Comparison of ENCODE assay signal across 24 cellular contexts in the genomic region with DNA sequence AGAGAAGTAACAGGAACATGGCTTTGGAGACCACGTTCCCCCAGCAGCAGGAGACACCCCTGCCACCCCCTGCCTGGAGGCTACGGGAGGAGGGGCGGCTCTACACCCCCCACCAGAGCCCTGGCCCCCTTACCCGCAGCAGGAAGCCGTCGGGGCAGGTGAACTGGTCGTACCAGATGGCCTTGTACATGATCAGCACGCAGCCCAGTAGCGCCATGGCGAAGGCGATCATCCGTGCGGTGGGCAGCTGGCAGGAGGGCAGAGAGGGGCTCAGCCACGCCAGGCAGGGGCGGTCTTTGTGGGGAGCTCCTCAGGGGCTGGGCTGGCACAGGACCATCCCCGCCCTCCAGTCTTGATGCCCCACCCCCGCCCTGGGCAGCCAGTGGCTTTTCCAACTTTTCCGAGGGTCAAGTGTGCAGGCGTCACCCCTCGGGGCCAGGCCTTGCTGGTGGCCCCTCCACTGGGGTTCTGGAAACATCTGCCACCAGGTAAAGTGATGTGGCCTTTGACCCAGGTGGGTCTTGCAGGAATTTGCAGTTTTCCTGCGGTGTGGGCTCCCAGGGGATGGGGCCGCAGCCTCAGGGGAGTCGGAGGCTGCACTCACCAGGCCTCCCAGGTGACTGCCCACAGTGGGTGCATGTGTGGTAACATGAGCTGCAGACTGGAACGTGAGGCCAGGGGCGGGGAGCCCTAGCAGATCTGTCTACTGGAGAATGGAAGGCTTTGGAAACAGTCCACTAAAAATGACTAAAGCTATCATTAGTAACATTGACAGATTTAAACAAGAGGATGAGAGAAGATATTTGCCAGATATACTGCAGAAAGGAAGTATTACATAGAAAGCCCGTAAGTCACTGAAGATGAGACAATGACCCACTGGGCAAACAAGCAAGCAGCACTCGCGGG. TPM values are rescaled to one million over a fixed set of nuclear protein-coding genes. Genes with fewer than 3 reads are reported as not detected.
A peak's percentile ranks its signal among the peaks of the same experiment; 100 is the strongest.
DNase-seq lines count a peak whose midpoint lies in the region; ATAC-seq and TF ChIP-seq lines count a peak whose summit lies in the region.
"Had no signal": no experiment of that assay in that cellular context is flagged by ENCODE, and none has a peak within 500 bp of the region (broad histone marks: within the 10 kb centered on the region; RNA-seq: fewer than 3 reads in every experiment).

No MANE protein-coding gene starts in this region.

- TF ChIP-seq CTCF in type B pancreatic cell (conservative IDR thresholded peaks at IDR 0.05) (no peak), mammary epithelial cell (conservative IDR thresholded peaks at IDR 0.05 in 1 of 2, IDR thresholded peaks at IDR 0.05 in 1 of 2; ENCODE audit: extremely low read depth in 1 of 2, insufficient read depth in 1 of 2, low read depth in 1 of 2, low read length in 2 of 2) (no peak)

- H2AFZ ChIP-seq in mammary epithelial cell (ENCODE audit: low read depth, low read length) = no peak overlapping the region

- BruUV-seq in mammary epithelial cell (replicated peaks; lab: Mats Ljungman, UMichigan) = no TSS peak

- peak overlapping the region; percentile 5 for H3K27ac Mint-ChIP-seq in type B pancreatic cell
- H3K27ac Mint-ChIP-seq in activated T-cell treated with anti-CD3 and anti-CD28 coated beads, Interleukin-2, amount 50 U/mL, for 72 hours = no peak overlapping the region
- H3K27ac Mint-ChIP-seq: activated CD4-positive, alpha-beta T cell treated with anti-CD3 and anti-CD28 coated beads, Interleukin-2, amount 10 ng/mL, durations not matched to agents 7 days and 5 days; CD4-positive, alpha-beta T cell; mesothelial cell of epicardium had no signal

- H3K36me3 ChIP-seq in mammary epithelial cell (ENCODE audit: insufficient read depth, low read length) = no peaks in the 10 kb centered on the region
- H3K36me3 ChIP-seq: heart left ventricle, Peyer's patch, right atrium auricular region, stomach had no signal

- H3K4me1 ChIP-seq in mammary epithelial cell (ENCODE audit: insufficient read depth, low read length) = peaks cover 16% of the 10 kb centered on the region

- in situ Hi-C loops in mammary epithelial cell (cut with MboI; ENCODE audit: low sequenced_read_pairs in 2 of 2) = no loop called here

- H3K27me3 ChIP-seq in mammary epithelial cell (ENCODE audit: insufficient read depth, low read length) = peaks cover 22% of the 10 kb centered on the region

- no peaks in the 10 kb centered on the region for H3K9me3 Mint-ChIP-seq in type B pancreatic cell
- no peaks in the 10 kb centered on the region for H3K9me3 Mint-ChIP-seq in activated T-cell treated with anti-CD3 and anti-CD28 coated beads, Interleukin-2, amount 50 U/mL, for 72 hours
- H3K9me3 Mint-ChIP-seq: activated CD4-positive, alpha-beta T cell treated with anti-CD3 and anti-CD28 coated beads, Interleukin-2, amount 10 ng/mL, durations not matched to agents 7 days and 5 days; CD4-positive, alpha-beta T cell; mesothelial cell of epicardium had no signal

- peak overlapping the region; percentile 73 for H3K4me3 Mint-ChIP-seq in type B pancreatic cell
- H3K4me3 Mint-ChIP-seq in activated T-cell treated with anti-CD3 and anti-CD28 coated beads, Interleukin-2, amount 50 U/mL, for 72 hours = no peak overlapping the region
- H3K4me3 Mint-ChIP-seq: activated CD4-positive, alpha-beta T cell treated with anti-CD3 and anti-CD28 coated beads, Interleukin-2, amount 10 ng/mL, durations not matched to agents 7 days and 5 days had no signal

- H3K4me1 Mint-ChIP-seq in type B pancreatic cell (ENCODE audit: unreplicated experiment) = peaks cover 10% of the 10 kb centered on the region
- H3K4me1 Mint-ChIP-seq in activated T-cell treated with anti-CD3 and anti-CD28 coated beads, Interleukin-2, amount 50 U/mL, for 72 hours (ENCODE audit: low read depth) = peaks cover 5% of the 10 kb centered on the region

- dilution Hi-C loops in mammary epithelial cell (cut with HindIII; ENCODE audit: low sequenced_read_pairs) = no loop called here

- no peak overlapping the region for H3K4me3 ChIP-seq in mammary epithelial cell (replicated peaks in 1 of 3; ENCODE audit: insufficient read depth in 1 of 3, low read depth in 2 of 3, low read length in 3 of 3)

- no peak overlapping the region for H3K4me2 ChIP-seq in mammary epithelial cell (ENCODE audit: insufficient read depth, low read depth, low read length)

- H3K79me2 ChIP-seq in mammary epithelial cell (ENCODE audit: insufficient read depth, low read length) = no peaks in the 10 kb centered on the region

- no peak overlapping the region for H3K27ac ChIP-seq in mammary epithelial cell (ENCODE audit: insufficient read depth, low read depth, low read length)
- H3K27ac ChIP-seq: epithelial cell of prostate, heart left ventricle, Peyer's patch, right atrium auricular region had no signal

- DNase-seq in Right ventricle myocardium superior (peak; percentile 36), cardiac septum (ENCODE audit: low spot score) (no peak), SHP77 treated with DMSO at 0.1 percent for 48 hours (lab: John Stamatoyannopoulos, UW) (peak; percentile 64), hepatic stellate cell (ENCODE audit: low spot score) (peak; percentile 34), type B pancreatic cell (ENCODE audit: extremely low spot score, unreplicated experiment) (no peak), mammary epithelial cell (no peak), dermis blood vessel endothelial cell (no peak)
- no peak for DNase-seq in activated T-cell treated with anti-CD3 and anti-CD28 coated beads, Interleukin-2, amount 50 U/mL, for 72 hours
- DNase-seq: activated CD4-positive, alpha-beta T cell treated with anti-CD3 and anti-CD28 coated beads, Interleukin-2, amount 10 ng/mL, durations not matched to agents 7 days and 5 days; activated naive CD4-positive, alpha-beta T cell treated with Interleukin-2 at 50 U/mL for 16 hours; activated T-cell treated with anti-CD3 and anti-CD28 coated beads for 4 hours; CD4-positive, alpha-beta T cell; cortex of kidney; MV-4-11; NCI-H774; Peyer's patch; stomach had no signal

- WGBS in mammary epithelial cell (ENCODE audit: low coverage, missing lambda C conversion rate) = 28% methylated on average over 11 of the region's 28 CpGs

- no peaks in the 10 kb centered on the region for H4K20me1 ChIP-seq in mammary epithelial cell (ENCODE audit: insufficient read depth, low read length)

- H3K27me3 Mint-ChIP-seq in type B pancreatic cell = peaks cover 46% of the 10 kb centered on the region
- peaks cover 40% of the 10 kb centered on the region for H3K27me3 Mint-ChIP-seq in activated T-cell treated with anti-CD3 and anti-CD28 coated beads, Interleukin-2, amount 50 U/mL, for 72 hours (ENCODE audit: low read depth)

- no peaks in the 10 kb centered on the region for H3K36me3 Mint-ChIP-seq in type B pancreatic cell
- no peaks in the 10 kb centered on the region for H3K36me3 Mint-ChIP-seq in activated T-cell treated with anti-CD3 and anti-CD28 coated beads, Interleukin-2, amount 50 U/mL, for 72 hours (ENCODE audit: insufficient read depth in 2 of 2)
- H3K36me3 Mint-ChIP-seq: mesothelial cell of epicardium had no signal

- no peak overlapping the region for H3K9ac ChIP-seq in mammary epithelial cell (ENCODE audit: insufficient read depth, low read length)

- no peak for ATAC-seq in Right ventricle myocardium superior (ENCODE audit: poor library complexity)
- no peak for ATAC-seq in activated T-cell treated with anti-CD3 and anti-CD28 coated beads, Interleukin-2, amount 50 U/mL, for 72 hours (replicated peaks in 1 of 2)
- ATAC-seq: heart left ventricle, HepG2 had no signal

- CTCF ChIA-PET in mammary epithelial cell (lab: Charles Lee; ENCODE audit: low non-redundant PET) = no interaction called here

- intact Hi-C loops in Right ventricle myocardium superior (cut with DNase I) = loop anchor here (5.0 kb wide), 1 partner anchor 280 kb away; no protein-coding TSS in a partner anchor
- intact Hi-C loops in cardiac septum (cut with DNase I) = no loop called here
- intact Hi-C loops in mammary epithelial cell (cut with micrococcal nuclease) = loop anchor here (5.0 to 10.0 kb wide), 2 partner anchors 98 to 195 kb away; partner anchors contain the start of gene SPRN

- H3K9me3 ChIP-seq in mammary epithelial cell (replicated peaks; ENCODE audit: insufficient read depth, low read length) = no peaks in the 10 kb centered on the region
- H3K9me3 ChIP-seq: heart left ventricle, Peyer's patch, right atrium auricular region, stomach had no signal

RNA-seq across cellular contexts. Expression of gene CALY, which starts 9.7 kb away (rescaled TPM):
- not detected for total RNA-seq in Right ventricle myocardium superior
- total RNA-seq in cardiac septum = not detected
- 3.6 and 8.5 TPM in 2 replicates for total RNA-seq in type B pancreatic cell (ENCODE audit: low replicate concordance)
- total RNA-seq in mammary epithelial cell = not detected
- not detected for polyA plus RNA-seq in mammary epithelial cell
- not detected for polyA minus RNA-seq in mammary epithelial cell
- not detected in 2 replicates for total RNA-seq in dermis blood vessel endothelial cell
- under 1 TPM in 1 of 2 donors, not detected in 1; 0.09 TPM for total RNA-seq in activated T-cell treated with anti-CD3 and anti-CD28 coated beads, Interleukin-2, amount 50 U/mL, for 72 hours
- total RNA-seq: activated CD4-positive, alpha-beta T cell treated with anti-CD3 and anti-CD28 coated beads, Interleukin-2, amount 10 ng/mL, durations not matched to agents 7 days and 5 days; HepG2; ureter had no signal
- polyA plus RNA-seq: heart left ventricle, keratinocyte had no signal

RNA-seq across cellular contexts. Expression of gene ZNF511, which starts 18.3 kb away (rescaled TPM):
- total RNA-seq in Right ventricle myocardium superior (44.8 TPM), cardiac septum (34.4 TPM), type B pancreatic cell (ENCODE audit: low replicate concordance) (39.7 and 51.9 TPM in 2 replicates), mammary epithelial cell (10 to 100 TPM; 10.5 to 39.7 TPM), dermis blood vessel endothelial cell (23.2 and 24.7 TPM in 2 replicates)
- 25.3 TPM for polyA plus RNA-seq in mammary epithelial cell
- 23.8 TPM for polyA minus RNA-seq in mammary epithelial cell
- 10 to 100 TPM; 46.1 to 49.8 TPM for total RNA-seq in activated T-cell treated with anti-CD3 and anti-CD28 coated beads, Interleukin-2, amount 50 U/mL, for 72 hours

RNA-seq across cellular contexts. Expression of gene TUBGCP2, which starts 18.3 kb away (rescaled TPM):
- total RNA-seq in Right ventricle myocardium superior = 38.5 TPM
- 39.4 TPM for total RNA-seq in cardiac septum
- total RNA-seq in type B pancreatic cell (ENCODE audit: low replicate concordance) = 57.9 and 58.6 TPM in 2 replicates
- total RNA-seq in mammary epithelial cell = 10 to 100 TPM; 59.3 to 78.1 TPM
- 56.4 TPM for polyA plus RNA-seq in mammary epithelial cell
- 53.1 TPM for polyA minus RNA-seq in mammary epithelial cell
- 33.5 and 47.7 TPM in 2 replicates for total RNA-seq in dermis blood vessel endothelial cell
- total RNA-seq in activated T-cell treated with anti-CD3 and anti-CD28 coated beads, Interleukin-2, amount 50 U/mL, for 72 hours = 10 to 100 TPM; 50.9 to 51.2 TPM

RNA-seq across cellular contexts. Expression of gene PRAP1, which starts 20.2 kb away (rescaled TPM):
- total RNA-seq in Right ventricle myocardium superior (not detected), cardiac septum (not detected), type B pancreatic cell (ENCODE audit: low replicate concordance) (1.3 and 2.8 TPM in 2 replicates), mammary epithelial cell (not detected), dermis blood vessel endothelial cell (not detected in 2 replicates)
- not detected for polyA plus RNA-seq in mammary epithelial cell
- polyA minus RNA-seq in mammary epithelial cell = not detected
- not detected for total RNA-seq in activated T-cell treated with anti-CD3 and anti-CD28 coated beads, Interleukin-2, amount 50 U/mL, for 72 hours
- total RNA-seq: activated CD4-positive, alpha-beta T cell treated with anti-CD3 and anti-CD28 coated beads, Interleukin-2, amount 10 ng/mL, durations not matched to agents 7 days and 5 days; CD4-positive, alpha-beta T cell; heart left ventricle; right atrium auricular region; ureter had no signal
- polyA plus RNA-seq: heart left ventricle, keratinocyte, stomach had no signal

RNA-seq across cellular contexts. Expression of gene FUOM, which starts 30.8 kb away (rescaled TPM):
- total RNA-seq in Right ventricle myocardium superior (7.4 TPM), cardiac septum (6.1 TPM), type B pancreatic cell (ENCODE audit: low replicate concordance) (20.4 and 21.7 TPM in 2 replicates), mammary epithelial cell (10 to 100 TPM; 15.4 to 17.5 TPM), dermis blood vessel endothelial cell (11.2 and 24.8 TPM in 2 replicates)
- polyA plus RNA-seq in mammary epithelial cell = 19.0 TPM
- 1.5 TPM for polyA minus RNA-seq in mammary epithelial cell
- 10 to 100 TPM; 14.9 to 17.1 TPM for total RNA-seq in activated T-cell treated with anti-CD3 and anti-CD28 coated beads, Interleukin-2, amount 50 U/mL, for 72 hours

Comparison
In these comparisons a context has a peak if more than half of its experiments do, and no peak if none do; other contexts are left out.
1. DNase-seq: peak in Right ventricle myocardium superior (single experiment), SHP77 treated with DMSO at 0.1 percent for 48 hours (single experiment) and hepatic stellate cell (single experiment); none in cardiac septum (single experiment), type B pancreatic cell (single experiment), mammary epithelial cell (single experiment), dermis blood vessel endothelial cell (single experiment) and activated T-cell treated with anti-CD3 and anti-CD28 coated beads, Interleukin-2, amount 50 U/mL, for 72 hours (0 of 2).